In the genomic region with DNA sequence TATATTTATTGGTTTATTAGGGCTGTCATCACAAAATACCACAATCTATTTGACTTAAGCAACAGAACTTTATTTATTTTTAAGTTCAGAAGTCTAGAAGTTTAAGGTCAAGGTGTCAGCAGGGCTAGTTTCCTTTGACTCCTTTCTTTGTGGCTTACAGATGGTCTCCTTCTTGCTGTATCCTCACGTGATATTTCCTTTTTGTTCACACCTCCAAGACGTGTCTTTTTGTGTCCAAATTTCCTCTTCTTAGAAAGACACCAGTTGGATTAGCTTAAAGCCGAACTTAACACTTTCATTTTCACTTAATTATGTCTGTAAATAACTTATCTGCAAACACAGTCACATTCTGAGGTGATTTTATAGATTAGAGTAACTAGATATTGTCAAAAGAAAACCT, we compare ENCODE assay signal across 24 cellular contexts.
DNase-seq lines count a peak whose midpoint lies in the region; ATAC-seq and TF ChIP-seq lines count a peak whose summit lies in the region.
"Had no signal": no experiment of that assay in that cellular context is flagged by ENCODE, and none has a peak within 500 bp of the region (broad histone marks: within the 10 kb centered on the region; RNA-seq: fewer than 3 reads in every experiment).

No MANE protein-coding gene starts in this region.

- H3K4me3 Mint-ChIP-seq in T-helper 1 cell treated with Interleukin-12 subunit alpha and Interleukin-12 subunit beta and Interleukin-4 antibody, amounts not matched to agents 30 μg/mL and 1 μg/mL, for 36 hours: peak overlapping the region; percentile 34
- peak overlapping the region; percentile 88 for H3K4me3 Mint-ChIP-seq in natural killer cell
- H3K4me3 Mint-ChIP-seq in glutamatergic neuron (ENCODE audit: unreplicated experiment): no peak overlapping the region
- H3K4me3 Mint-ChIP-seq: neural progenitor cell had no signal

- in situ Hi-C loops in HAP-1 (cut with MboI; ENCODE audit: low sequenced_read_pairs): no loop called here

- no peaks in the 10 kb centered on the region for H3K27me3 Mint-ChIP-seq in T-helper 1 cell treated with Interleukin-12 subunit alpha and Interleukin-12 subunit beta and Interleukin-4 antibody, amounts not matched to agents 30 μg/mL and 1 μg/mL, for 36 hours (ENCODE audit: low read depth)
- H3K27me3 Mint-ChIP-seq in natural killer cell (ENCODE audit: low read depth in 2 of 2): no peaks in the 10 kb centered on the region
- H3K27me3 Mint-ChIP-seq in glutamatergic neuron (ENCODE audit: unreplicated experiment): no peaks in the 10 kb centered on the region

- H3K4me1 ChIP-seq in HAP-1 (peaks cover 18% of the 10 kb centered on the region), mucosa of descending colon (ENCODE audit: low read depth) (no peaks in the 10 kb centered on the region)
- H3K4me1 ChIP-seq: esophagus muscularis mucosa, neural progenitor cell had no signal

- H3K36me3 ChIP-seq in HAP-1 (replicated peaks) (no peaks in the 10 kb centered on the region), mucosa of descending colon (ENCODE audit: low read depth) (no peaks in the 10 kb centered on the region)
- H3K36me3 ChIP-seq: esophagus muscularis mucosa, neural progenitor cell, spleen had no signal

- no peak for TF ChIP-seq CTCF in natural killer cell (IDR thresholded peaks at IDR 0.05)
- no peak for TF ChIP-seq CTCF in glutamatergic neuron (IDR thresholded peaks at IDR 0.05; ENCODE audit: partially characterized antibody, unreplicated experiment)
- TF ChIP-seq CTCF in mucosa of descending colon (IDR thresholded peaks at IDR 0.05): no peak

- H3K27me3 ChIP-seq in HAP-1 (ENCODE audit: low read depth): no peaks in the 10 kb centered on the region
- H3K27me3 ChIP-seq: neural progenitor cell, spleen had no signal

- peaks cover 5% of the 10 kb centered on the region for H3K4me1 Mint-ChIP-seq in T-helper 1 cell treated with Interleukin-12 subunit alpha and Interleukin-12 subunit beta and Interleukin-4 antibody, amounts not matched to agents 30 μg/mL and 1 μg/mL, for 36 hours (ENCODE audit: low read depth)
- H3K4me1 Mint-ChIP-seq in natural killer cell: peaks cover 14% of the 10 kb centered on the region in 2 donors
- H3K4me1 Mint-ChIP-seq in glutamatergic neuron (ENCODE audit: low read depth, unreplicated experiment): peaks cover 8% of the 10 kb centered on the region
- H3K4me1 Mint-ChIP-seq: neural progenitor cell had no signal

- DNase-seq in T-helper 1 cell (no peak), HAP-1 (ENCODE audit: low spot score in 2 of 2) (peak in 1 of 2 experiments; percentile 40), RPMI8226 (peak; percentile 20), natural killer cell (no peak), glutamatergic neuron (no peak), mucosa of descending colon (no peak)
- DNase-seq in stimulated activated naive CD4-positive, alpha-beta T cell treated with Interleukin-2 at 50 U/mL for 16 hours (lab: John Stamatoyannopoulos, UW): no peak
- DNase-seq: activated CD4-positive, alpha-beta T cell treated with anti-CD3 and anti-CD28 coated beads, Interleukin-2, amount 50 U/mL, for 4 hours; activated T-cell treated with anti-CD3 and anti-CD28 coated beads for 4 hours; central memory CD4-positive, alpha-beta T cell; DMS153; midbrain; NCI-H1417; NCI-H2171 treated with DMSO at 0.1 percent for 48 hours; NCI-H526 treated with DMSO at 0.1 percent for 48 hours; spleen; stimulated activated CD8-positive, alpha-beta memory T cell treated with anti-CD3 and anti-CD28 coated beads, Interleukin-4, amount 100 ng/mL, for 48 hours; substantia nigra; SW 1271 had no signal

- no peaks in the 10 kb centered on the region for H3K9me3 ChIP-seq in HAP-1
- H3K9me3 ChIP-seq in mucosa of descending colon: peaks cover 21% of the 10 kb centered on the region

- H3K4me3 ChIP-seq in HAP-1: 0 out of 2 replicates have a peak overlapping the region, but pooled peaks have one; percentile 1
- H3K4me3 ChIP-seq in mucosa of descending colon: no peak overlapping the region
- H3K4me3 ChIP-seq: neural progenitor cell had no signal

- no peaks in the 10 kb centered on the region for H3K36me3 Mint-ChIP-seq in T-helper 1 cell treated with Interleukin-12 subunit alpha and Interleukin-12 subunit beta and Interleukin-4 antibody, amounts not matched to agents 30 μg/mL and 1 μg/mL, for 36 hours (ENCODE audit: low read depth)
- H3K36me3 Mint-ChIP-seq in natural killer cell: no peaks in the 10 kb centered on the region
- H3K36me3 Mint-ChIP-seq in glutamatergic neuron (ENCODE audit: unreplicated experiment): no peaks in the 10 kb centered on the region
- H3K36me3 Mint-ChIP-seq: CD14-positive monocyte, neural progenitor cell had no signal

- peak in 1 of 3 donors; percentile 50 for ATAC-seq in natural killer cell
- no peak for ATAC-seq in mucosa of descending colon
- ATAC-seq: left lobe of liver had no signal

- intact Hi-C loops in natural killer cell (cut with micrococcal nuclease): no loop called here
- intact Hi-C loops in mucosa of descending colon (cut with DNase I, micrococcal nuclease): no loop called here

- peaks cover 3% of the 10 kb centered on the region for H3K9me3 Mint-ChIP-seq in T-helper 1 cell treated with Interleukin-12 subunit alpha and Interleukin-12 subunit beta and Interleukin-4 antibody, amounts not matched to agents 30 μg/mL and 1 μg/mL, for 36 hours
- H3K9me3 Mint-ChIP-seq in natural killer cell: peaks cover 0 to 2% of the 10 kb centered on the region in 2 donors
- peaks cover 1% of the 10 kb centered on the region for H3K9me3 Mint-ChIP-seq in glutamatergic neuron (ENCODE audit: unreplicated experiment)

- H3K27ac Mint-ChIP-seq in T-helper 1 cell treated with Interleukin-12 subunit alpha and Interleukin-12 subunit beta and Interleukin-4 antibody, amounts not matched to agents 30 μg/mL and 1 μg/mL, for 36 hours: no peak overlapping the region
- H3K27ac Mint-ChIP-seq in natural killer cell (peak overlapping the region; percentile 33 to 72), glutamatergic neuron (ENCODE audit: unreplicated experiment) (no peak overlapping the region)
- H3K27ac Mint-ChIP-seq: CD14-positive monocyte, neural progenitor cell had no signal

Comparison
In these comparisons a context has a peak if more than half of its experiments do, and no peak if none do; other contexts are left out.
1. H3K27ac Mint-ChIP-seq: peak in natural killer cell (2 of 2); none in T-helper 1 cell treated with Interleukin-12 subunit alpha and Interleukin-12 subunit beta and Interleukin-4 antibody, amounts not matched to agents 30 μg/mL and 1 μg/mL, for 36 hours (single experiment) and glutamatergic neuron (single experiment).